In the genomic region with DNA sequence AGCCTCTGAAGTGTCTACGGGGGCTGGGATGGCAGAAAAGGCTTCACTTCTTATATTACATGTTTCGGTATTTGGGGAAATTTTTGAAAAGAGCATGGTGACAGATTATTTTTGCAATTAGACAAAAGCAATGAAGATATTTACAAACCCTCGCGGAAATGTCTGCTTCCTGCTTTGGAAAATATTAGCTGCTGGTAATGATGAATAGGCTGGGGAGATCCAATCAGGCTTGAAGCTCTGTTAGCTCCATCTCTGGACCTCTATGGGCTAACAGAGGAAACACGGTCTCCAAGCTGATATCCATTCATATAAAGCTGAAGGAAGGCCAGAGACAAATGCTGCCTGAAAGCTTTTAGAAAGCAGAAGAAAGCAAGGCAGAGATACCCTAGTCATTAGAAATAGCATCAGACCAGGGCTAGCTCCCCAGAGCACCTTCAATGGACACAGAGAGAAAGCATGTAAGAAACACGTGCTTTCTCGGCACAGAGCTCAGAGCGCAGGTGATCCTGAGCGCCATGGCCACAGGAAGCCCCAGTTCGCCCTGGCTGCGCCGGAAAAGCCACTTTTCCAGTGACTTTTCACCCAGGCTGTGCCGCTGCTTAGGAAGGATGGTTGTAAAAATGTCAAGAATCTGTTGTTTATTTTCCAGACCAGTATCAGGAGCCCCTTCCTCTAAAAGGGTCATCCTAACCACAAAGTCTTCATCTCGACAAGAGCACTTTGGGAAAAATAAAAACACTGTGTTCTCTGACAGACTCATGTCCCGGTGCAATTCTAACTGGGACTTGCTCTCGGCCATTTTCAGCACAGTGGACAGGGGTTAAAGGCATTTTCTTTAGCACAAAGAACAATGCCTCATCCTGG, we compare ENCODE assay signal across 2 cellular contexts.
A peak's percentile ranks its signal among the peaks of the same experiment; 100 is the strongest.
TF ChIP-seq lines count a peak whose summit lies in the region.

No MANE protein-coding gene starts in this region.

TF ChIP-seq in GM23338, 12 proteins besides CTCF, POLR2A, EP300 and RAD21:
- TF ChIP-seq EZH2 (IDR thresholded peaks at IDR 0.05; ENCODE audit: low read depth, unreplicated experiment) (no peak), REST (IDR thresholded peaks at IDR 0.05; ENCODE audit: unreplicated experiment) (peak; percentile 64)
TF ChIP-seq in GM23338: peak in this region for 1.

TF ChIP-seq in IMR-90, 13 proteins besides CTCF, POLR2A, EP300 and RAD21:
- TF ChIP-seq BHLHE40 (IDR thresholded peaks at IDR 0.05; ENCODE audit: low read depth, low read length) (no peak), MAFK (IDR thresholded peaks at IDR 0.05; ENCODE audit: low read depth, low read length) (no peak), CEBPB (IDR thresholded peaks at IDR 0.05; ENCODE audit: low read depth, low read length) (no peak), SMC3 (IDR thresholded peaks at IDR 0.05; ENCODE audit: low read depth, low read length) (no peak), NFE2L2 (IDR thresholded peaks at IDR 0.05; ENCODE audit: low read depth, low read length) (no peak), CHD1 (IDR thresholded peaks at IDR 0.05; ENCODE audit: low read depth, low read length) (no peak), RCOR1 (IDR thresholded peaks at IDR 0.05; ENCODE audit: insufficient replicate concordance, low read length) (no peak), MAZ (IDR thresholded peaks at IDR 0.05; ENCODE audit: borderline replicate concordance, low read depth, low read length) (no peak), MXI1 (IDR thresholded peaks at IDR 0.05; ENCODE audit: borderline replicate concordance, low read depth, low read length) (no peak), FOS (IDR thresholded peaks at IDR 0.05; ENCODE audit: low read depth, low read length) (no peak), RFX5 (IDR thresholded peaks at IDR 0.05; ENCODE audit: low read depth, low read length) (no peak), ELK1 (IDR thresholded peaks at IDR 0.05; ENCODE audit: borderline replicate concordance, low read depth, low read length) (no peak)
- TF ChIP-seq, protein P1, sequence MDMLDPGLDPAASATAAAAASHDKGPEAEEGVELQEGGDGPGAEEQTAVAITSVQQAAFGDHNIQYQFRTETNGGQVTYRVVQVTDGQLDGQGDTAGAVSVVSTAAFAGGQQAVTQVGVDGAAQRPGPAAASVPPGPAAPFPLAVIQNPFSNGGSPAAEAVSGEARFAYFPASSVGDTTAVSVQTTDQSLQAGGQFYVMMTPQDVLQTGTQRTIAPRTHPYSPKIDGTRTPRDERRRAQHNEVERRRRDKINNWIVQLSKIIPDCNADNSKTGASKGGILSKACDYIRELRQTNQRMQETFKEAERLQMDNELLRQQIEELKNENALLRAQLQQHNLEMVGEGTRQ (IDR thresholded peaks at IDR 0.05; ENCODE audit: low read depth, low read length) = no peak
